9 cellular contexts compared by ENCODE assay signal in the genomic region with DNA sequence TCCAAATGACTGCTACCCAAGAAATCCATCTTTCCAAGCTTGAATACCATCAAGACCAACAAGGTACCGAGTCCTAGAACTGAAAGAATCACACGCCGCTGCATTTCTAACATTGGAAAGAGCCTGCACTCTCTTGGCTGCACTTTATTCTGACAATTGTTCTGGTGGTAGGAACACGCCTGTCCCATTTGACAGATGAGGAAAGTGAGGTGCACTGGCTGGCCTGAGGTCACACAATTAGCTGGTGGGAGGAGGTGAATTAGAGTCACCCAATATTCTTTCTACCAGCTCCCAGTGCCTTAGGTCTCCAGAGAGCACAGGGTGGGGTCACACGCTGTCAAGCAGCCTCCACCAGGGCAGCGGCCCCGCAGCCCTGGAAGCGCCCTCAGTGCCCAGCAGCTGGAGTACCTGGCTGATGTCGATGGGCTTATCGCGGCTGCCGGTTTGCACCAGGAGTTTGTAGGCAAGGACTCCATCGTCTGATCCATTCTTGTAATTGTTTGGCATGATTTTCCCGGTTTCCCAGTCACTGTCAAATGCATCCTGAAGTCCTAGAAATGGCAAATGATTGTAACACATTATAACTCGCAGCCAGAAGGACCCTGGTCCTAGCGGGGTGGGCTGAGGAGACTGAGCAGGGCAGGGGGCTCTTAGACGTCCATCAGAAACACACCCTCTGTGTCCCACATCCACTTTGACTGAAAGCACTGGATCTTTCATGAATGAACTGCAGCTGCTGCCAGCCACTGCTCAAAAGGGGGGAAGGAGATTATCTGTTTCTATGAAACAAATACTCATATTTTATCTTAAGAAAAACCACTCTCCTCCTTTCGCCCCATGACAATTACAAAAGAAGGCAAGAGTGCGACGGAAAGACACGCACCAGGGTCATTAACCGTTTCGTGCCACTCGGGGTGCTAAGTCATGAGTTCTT. TPM values are rescaled to one million over a fixed set of nuclear protein-coding genes. Genes with fewer than 3 reads are reported as not detected.
DNase-seq lines count a peak whose midpoint lies in the region; ATAC-seq, FAIRE-seq and TF ChIP-seq lines count a peak whose summit lies in the region.
"Had no signal": no experiment of that assay in that cellular context is flagged by ENCODE, and none has a peak within 500 bp of the region (broad histone marks: within the 10 kb centered on the region; RNA-seq: fewer than 3 reads in every experiment).

No MANE protein-coding gene starts in this region.

- POLR2A ChIA-PET in activated CD4-positive, alpha-beta T cell treated with anti-CD3 and anti-CD28 coated beads, Interleukin-2, amount 10 ng/mL, durations not matched to agents 7 days and 5 days (lab: Charles Lee), result interaction anchor here (0.6 kb wide), 1 partner anchor 118 kb away, joined by 3 read pairs; no protein-coding TSS in a partner anchor
- POLR2A ChIA-PET in HepG2 (lab: Yijun Ruan, JAX), result no interaction called here

- intact Hi-C loops in HepG2 (cut with micrococcal nuclease; ENCODE audit: unreplicated experiment), result no loop called here
- intact Hi-C loops in left colon (cut with DNase I, micrococcal nuclease), result no loop called here

- TF ChIP-seq RAD21 in HepG2 (CRISPR knock-in tag; IDR thresholded peaks at IDR 0.05), result no peak

- FAIRE-seq in HTR-8/SVneo (lab: Jason Lieb, UNC) (no peak), HepG2 (lab: Jason Lieb, UNC) (no peak)
- FAIRE-seq: islet of Langerhans had no signal

- H3K4me3 ChIP-seq in hepatocyte (no peak overlapping the region), subcutaneous abdominal adipose tissue (ENCODE audit: low read depth in 1 of 5, low read length in 5 of 5) (peak overlapping the region; percentile 47 to 68 (median 55)), HepG2 (replicated peaks in 1 of 3; ENCODE audit: insufficient read depth in 1 of 3, low read depth in 2 of 3, low read length in 3 of 3) (no peak overlapping the region)

- H2AFZ ChIP-seq in hepatocyte (no peak overlapping the region), HepG2 (ENCODE audit: low read length) (no peak overlapping the region)

- H3K9ac ChIP-seq in subcutaneous abdominal adipose tissue (ENCODE audit: low read length in 5 of 5), result peak overlapping the region in 3 of 5 donors; percentile 24 to 53 (median 44)
- H3K9ac ChIP-seq in HepG2 (ENCODE audit: insufficient read depth, low read depth, low read length), result no peak overlapping the region

- H3K27me3 ChIP-seq in hepatocyte (no peaks in the 10 kb centered on the region), subcutaneous abdominal adipose tissue (ENCODE audit: control insufficient read depth in 5 of 5, insufficient read depth in 4 of 5, low read length in 5 of 5) (no peaks in the 10 kb centered on the region), HepG2 (ENCODE audit: control insufficient read depth in 1 of 2, insufficient read depth in 2 of 2, low read length in 2 of 2) (no peaks in the 10 kb centered on the region)

- H3K36me3 ChIP-seq in hepatocyte (replicated peaks; ENCODE audit: insufficient read depth, low read depth) (no peaks in the 10 kb centered on the region), subcutaneous abdominal adipose tissue (ENCODE audit: control insufficient read depth in 5 of 5, insufficient read depth in 5 of 5, low read length in 5 of 5) (peaks cover 15 to 56% (median 41%) of the 10 kb centered on the region in 5 donors), HepG2 (replicated peaks in 1 of 2; ENCODE audit: control insufficient read depth in 1 of 2, insufficient read depth in 2 of 2, low read length in 2 of 2) (peaks cover 13 to 52% of the 10 kb centered on the region in 2 experiments)

- in situ Hi-C loops in HepG2 (cut with HindIII; ENCODE audit: extremely low pct_ligation_motif_present, low pct_unique_long_range_greater_than_20kb), result no loop called here

- H3K4me1 Mint-ChIP-seq in activated CD4-positive, alpha-beta T cell treated with anti-CD3 and anti-CD28 coated beads, Interleukin-2, amount 10 ng/mL, durations not matched to agents 7 days and 5 days, result peaks cover 40% of the 10 kb centered on the region

- no peaks in the 10 kb centered on the region for H3K9me2 ChIP-seq in hepatocyte (replicated peaks; ENCODE audit: insufficient read depth)

- no TSS peak for BruUV-seq in HepG2 (replicated peaks; lab: Mats Ljungman, UMichigan)

- H3K36me3 Mint-ChIP-seq in activated CD4-positive, alpha-beta T cell treated with anti-CD3 and anti-CD28 coated beads, Interleukin-2, amount 10 ng/mL, durations not matched to agents 7 days and 5 days (ENCODE audit: low read depth), result peaks cover 21% of the 10 kb centered on the region

- CTCF ChIA-PET in activated CD4-positive, alpha-beta T cell treated with anti-CD3 and anti-CD28 coated beads, Interleukin-2, amount 10 ng/mL, durations not matched to agents 7 days and 5 days (lab: Charles Lee), result interaction anchor here (0.8 to 1.7 kb wide), 4 partner anchors 14 to 273 kb away, joined by 3 to 8 read pairs (median 4); no protein-coding TSS in a partner anchor
- CTCF ChIA-PET in HepG2 (lab: Yijun Ruan, JAX; ENCODE audit: low intra/inter-chr PET ratio, low total read pairs), result no interaction called here

- H3K27me3 Mint-ChIP-seq in activated CD4-positive, alpha-beta T cell treated with anti-CD3 and anti-CD28 coated beads, Interleukin-2, amount 10 ng/mL, durations not matched to agents 7 days and 5 days, result peaks cover 38% of the 10 kb centered on the region

- no peak for TF ChIP-seq POLR2A in HepG2 (IDR thresholded peaks at IDR 0.05; ENCODE audit: insufficient read depth in 1 of 2, low read depth in 2 of 2, low read length in 2 of 2)

- H3K9me3 Mint-ChIP-seq in activated CD4-positive, alpha-beta T cell treated with anti-CD3 and anti-CD28 coated beads, Interleukin-2, amount 10 ng/mL, durations not matched to agents 7 days and 5 days, result no peaks in the 10 kb centered on the region

- H3K4me2 ChIP-seq in hepatocyte, result peak overlapping the region; percentile 74
- H3K4me2 ChIP-seq in HepG2 (ENCODE audit: low read depth, low read length), result no peak overlapping the region

- H3K79me2 ChIP-seq in hepatocyte (peaks cover 55% of the 10 kb centered on the region), HepG2 (ENCODE audit: insufficient read depth, low read length) (no peaks in the 10 kb centered on the region)

- H3K27ac ChIP-seq in VCaP (peak overlapping the region; percentile 73), hepatocyte (peak overlapping the region; percentile 90), subcutaneous abdominal adipose tissue (ENCODE audit: low read depth, low read length) (no peak overlapping the region), HepG2 (ENCODE audit: extremely low read length, insufficient read depth, low read length) (no peak overlapping the region)

- WGBS in hepatocyte (ENCODE audit: low lambda C conversion rate, missing lambda C conversion rate), result 74% methylated on average over 24 of the region's 24 CpGs
- WGBS in HepG2 (ENCODE audit: low lambda C conversion rate), result 96% methylated on average over 21 of the region's 24 CpGs

- TF ChIP-seq CTCF in VCaP (conservative IDR thresholded peaks at IDR 0.05) (no peak), hepatocyte (IDR thresholded peaks at IDR 0.05; ENCODE audit: poor library complexity) (no peak), HepG2 (CRISPR knock-in tag; IDR thresholded peaks at IDR 0.05) (no peak)

- DNase-seq in activated CD4-positive, alpha-beta T cell treated with anti-CD3 and anti-CD28 coated beads, Interleukin-2, amount 10 ng/mL, durations not matched to agents 7 days and 5 days, result no peak
- DNase-seq in activated CD4-positive, alpha-beta T cell treated with anti-CD3 and anti-CD28 coated beads, Interleukin-2, amount 50 U/mL, for 48 hours, result no peak
- no peak for DNase-seq in hepatocyte (ENCODE audit: low spot score)
- no peak for DNase-seq in HTR-8/SVneo (ENCODE audit: insufficient read length, low spot score)
- DNase-seq in HepG2 (ENCODE audit: low spot score), result no peak
- DNase-seq in left colon, result no peak

- peak overlapping the region; percentile 65 for H3K4me3 Mint-ChIP-seq in activated CD4-positive, alpha-beta T cell treated with anti-CD3 and anti-CD28 coated beads, Interleukin-2, amount 10 ng/mL, durations not matched to agents 7 days and 5 days

- TF ChIP-seq EP300 in HepG2 (IDR thresholded peaks at IDR 0.05; ENCODE audit: low read depth in 2 of 2, low read length in 2 of 2) (no peak), HepG2 (CRISPR knock-in tag; IDR thresholded peaks at IDR 0.05; ENCODE audit: borderline replicate concordance) (no peak)

- H3K27ac Mint-ChIP-seq in activated CD4-positive, alpha-beta T cell treated with anti-CD3 and anti-CD28 coated beads, Interleukin-2, amount 10 ng/mL, durations not matched to agents 7 days and 5 days, result peak overlapping the region; percentile 86

- H3K9me3 ChIP-seq in hepatocyte (ENCODE audit: low read depth) (no peaks in the 10 kb centered on the region), subcutaneous abdominal adipose tissue (ENCODE audit: control insufficient read depth in 5 of 5, low read length in 5 of 5) (no peaks in the 10 kb centered on the region), HepG2 (ENCODE audit: low read length) (no peaks in the 10 kb centered on the region)

- H3K4me1 ChIP-seq in hepatocyte (ENCODE audit: insufficient read depth) (peaks cover 66% of the 10 kb centered on the region), subcutaneous abdominal adipose tissue (ENCODE audit: control insufficient read depth in 5 of 5, insufficient read depth in 5 of 5, low read length in 5 of 5) (peaks cover 5 to 17% (median 16%) of the 10 kb centered on the region in 5 donors), HepG2 (ENCODE audit: insufficient read depth, low read length) (no peaks in the 10 kb centered on the region)

- ATAC-seq in HepG2, result no peak
- no peak for ATAC-seq in left colon

- H4K20me1 ChIP-seq in hepatocyte (ENCODE audit: insufficient read depth, poor library complexity, severe bottlenecking) (peaks cover 32% of the 10 kb centered on the region), HepG2 (ENCODE audit: insufficient read depth, low read length) (no peaks in the 10 kb centered on the region)

RNA-seq across cellular contexts. Expression of a gene that starts 55.1 kb away (rescaled TPM):
- total RNA-seq in activated CD4-positive, alpha-beta T cell treated with anti-CD3 and anti-CD28 coated beads, Interleukin-2, amount 10 ng/mL, durations not matched to agents 7 days and 5 days, result 1 to 10 TPM; 7.1 to 8.9 TPM
- total RNA-seq in hepatocyte (29.7 and 36.8 TPM in 2 replicates), HepG2 (2016; rRNA removed; fragmentation: Illumina TruSeq; extraction: Trizol) (2.6 and 2.8 TPM in 2 replicates), left colon (10 to 100 TPM; 18.6 to 35.4 TPM)
- polyA plus RNA-seq in hepatocyte (36.0 and 44.1 TPM in 2 replicates), HepG2 (2011; rRNA removed) (2.9 and 3.9 TPM in 2 replicates)
- 1.5 and 2.5 TPM in 2 replicates for total RNA-seq in HepG2 (2016; cell fraction: cytosol; rRNA removed; fragmentation: Illumina TruSeq; extraction: Trizol; ENCODE audit: low read depth)
- total RNA-seq in HepG2 (2016; cell fraction: insoluble cytoplasmic fraction; rRNA removed; fragmentation: Illumina TruSeq; extraction: Trizol), result 2.4 and 2.8 TPM in 2 replicates
- total RNA-seq in HepG2 (2016; cell fraction: membrane; rRNA removed; fragmentation: Illumina TruSeq; extraction: Trizol), result 2.2 TPM in 2 replicates
- total RNA-seq in HepG2 (2016; cell fraction: nucleus; rRNA removed; fragmentation: Illumina TruSeq; extraction: Trizol), result 5.0 and 8.5 TPM in 2 replicates
- 1.6 and 1.7 TPM in 2 replicates for polyA plus RNA-seq in HepG2 (2011; cell fraction: cytosol; rRNA removed)
- 10.6 TPM in 2 replicates for polyA plus RNA-seq in HepG2 (2011; cell fraction: nucleus; rRNA removed)
- 4.2 and 4.9 TPM in 2 replicates for polyA plus RNA-seq in HepG2 (2012)
- polyA plus RNA-seq in HepG2 (2016; cell fraction: cytosol; fragmentation: Illumina TruSeq; extraction: Trizol; ENCODE audit: low read depth), result 0.23 and 0.42 TPM in 2 replicates
- 1.0 and 3.0 TPM in 2 replicates for polyA plus RNA-seq in HepG2 (2016; cell fraction: insoluble cytoplasmic fraction; fragmentation: Illumina TruSeq; extraction: Trizol; ENCODE audit: low read depth)
- 0.34 and 0.76 TPM in 2 replicates for polyA plus RNA-seq in HepG2 (2016; cell fraction: membrane; fragmentation: Illumina TruSeq; extraction: Trizol; ENCODE audit: low read depth)
- polyA plus RNA-seq in HepG2 (2016; cell fraction: nucleus; fragmentation: Illumina TruSeq; extraction: Trizol; ENCODE audit: insufficient read depth, low read depth), result 8.5 and 10.5 TPM in 2 replicates
- polyA minus RNA-seq in HepG2 (2011; rRNA and poly(A)+ RNA removed; ENCODE audit: low replicate concordance), result 12.2 and 12.3 TPM in 2 replicates
- polyA minus RNA-seq in HepG2 (2011; cell fraction: cytosol; rRNA and poly(A)+ RNA removed), result 5.9 and 10.5 TPM in 2 replicates
- 13.8 and 22.4 TPM in 2 replicates for polyA minus RNA-seq in HepG2 (2011; cell fraction: nucleus; rRNA and poly(A)+ RNA removed)

Comparison
In these comparisons a context has a peak if more than half of its experiments do, and no peak if none do; other contexts are left out.
1. H3K27ac ChIP-seq: peak in VCaP (single experiment) and hepatocyte (single experiment); none in subcutaneous abdominal adipose tissue (single experiment) and HepG2 (single experiment).
2. H3K4me3 ChIP-seq: peak in subcutaneous abdominal adipose tissue (5 of 5); none in hepatocyte (single experiment) and HepG2 (0 of 3).